21 cellular contexts compared by ENCODE assay signal in the genomic region with DNA sequence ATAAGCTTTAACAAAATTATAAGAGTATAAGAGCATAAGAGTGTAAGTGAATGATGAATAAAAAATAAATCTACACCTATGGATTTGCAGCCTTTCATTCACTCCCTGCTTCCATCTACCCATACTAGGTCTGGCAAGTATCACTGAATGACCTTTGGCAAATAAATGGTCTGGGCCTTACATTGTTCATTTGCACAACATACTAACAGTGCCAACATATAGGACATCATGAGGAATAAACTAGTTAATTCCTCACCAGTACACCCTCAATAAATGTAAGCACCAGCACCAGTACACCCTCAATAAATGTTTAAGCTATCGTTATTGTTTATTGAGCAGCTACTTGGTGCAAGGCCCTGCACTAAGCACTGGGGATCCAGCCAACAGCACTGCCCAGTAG.
"Had no signal": no experiment of that assay in that cellular context is flagged by ENCODE, and none has a peak within 500 bp of the region (broad histone marks: within the 10 kb centered on the region; RNA-seq: fewer than 3 reads in every experiment).

No MANE protein-coding gene starts in this region.

- H3K9me3 Mint-ChIP-seq: naive B cell, T-cell had no signal

- DNase-seq: activated CD4-positive, alpha-beta T cell treated with anti-CD3 and anti-CD28 coated beads, Interleukin-2, amount 50 U/mL, for 4 hours; activated CD4-positive, CD25-positive, alpha-beta regulatory T cell treated with anti-CD3 and anti-CD28 coated beads, Interleukin-2, amount 50 U/mL, for 72 hours; activated gamma-delta T cell; foreskin keratinocyte; glutamatergic neuron; hippocampal formation; left cardiac atrium; mesenchymal stem cell; mucosa of descending colon; naive B cell; stimulated activated CD4-positive, alpha-beta T cell treated with anti-CD3 and anti-CD28 coated beads, Interleukin-4, amount 100 ng/mL, for 1 hour; upper lobe of right lung had no signal

- H3K9me3 ChIP-seq: ascending aorta, mucosa of descending colon, thoracic aorta, upper lobe of right lung had no signal

- H3K4me3 ChIP-seq: ascending aorta, coronary artery, mucosa of descending colon, smooth muscle cell, thoracic aorta, upper lobe of right lung had no signal

- ATAC-seq: foreskin keratinocyte, left cardiac atrium, mucosa of descending colon, sciatic nerve, SK-N-SH treated with all-trans-retinoic acid at 6 μM for 48 hours, upper lobe of right lung had no signal

- H3K4me1 ChIP-seq: ascending aorta, upper lobe of right lung had no signal

- H3K27me3 ChIP-seq: ascending aorta, foreskin keratinocyte, upper lobe of right lung had no signal

- H3K4me3 Mint-ChIP-seq: naive B cell had no signal

- H3K27me3 Mint-ChIP-seq: naive B cell, T-cell had no signal

- H3K27ac ChIP-seq: ascending aorta, coronary artery, foreskin keratinocyte, parathyroid adenoma, thoracic aorta, upper lobe of right lung, VCaP had no signal
